15 cellular contexts compared by ENCODE assay signal in genomic region chr4:114926508-114926907, GRCh38.
"Had no signal": no experiment of that assay in that cellular context is flagged by ENCODE, and none has a peak within 500 bp of the region (broad histone marks: within the 10 kb centered on the region; RNA-seq: fewer than 3 reads in every experiment).

No MANE protein-coding gene starts in this region.

- H3K4me3 ChIP-seq: colonic mucosa, lower lobe of right lung, psoas muscle, suprapubic skin had no signal

- H3K36me3 ChIP-seq: colonic mucosa, lower lobe of right lung, suprapubic skin, WERI-Rb-1 had no signal

- H3K9me3 ChIP-seq: colonic mucosa, lower lobe of right lung, psoas muscle, suprapubic skin had no signal

- H3K4me1 ChIP-seq: colonic mucosa, lower lobe of right lung, psoas muscle, suprapubic skin had no signal

- H3K27me3 ChIP-seq: colonic mucosa, suprapubic skin had no signal

- DNase-seq: activated gamma-delta T cell treated with Interleukin-2 at 50 U/mL for 16 hours; activated T-cell treated with anti-CD3 and anti-CD28 coated beads, Interleukin-2, amount 50 U/mL, for 1 hour; colonic mucosa; endodermal cell; kidney; lower lobe of right lung; naive thymus-derived CD8-positive, alpha-beta T cell; psoas muscle; right cardiac atrium; stimulated activated CD4-positive, alpha-beta T cell treated with anti-CD3 and anti-CD28 coated beads, Interleukin-1b, Interleukin-23, amount 100 ng/mL, for 48 hours; T-cell; WERI-Rb-1 had no signal

- ATAC-seq: left lobe of liver; lower lobe of right lung; naive thymus-derived CD8-positive, alpha-beta T cell; psoas muscle; right cardiac atrium; T-cell had no signal

- H3K27ac ChIP-seq: colonic mucosa, epithelial cell of prostate, lower lobe of right lung, psoas muscle, suprapubic skin, WERI-Rb-1 had no signal
